1 cellular context compared by ENCODE assay signal in genomic region chr11:46372501-46372900, GRCh38. TPM values are rescaled to one million over a fixed set of nuclear protein-coding genes. Genes with fewer than 3 reads are reported as not detected.
"Had no signal": no experiment of that assay in that cellular context is flagged by ENCODE, and none has a peak within 500 bp of the region (broad histone marks: within the 10 kb centered on the region; RNA-seq: fewer than 3 reads in every experiment).

No MANE protein-coding gene starts in this region.

RNA-seq across cellular contexts. Expression of gene CHRM4, which starts 19.1 kb away (rescaled TPM):
- polyA plus RNA-seq: GM23338 had no signal
